Comparison of ENCODE assay signal across 22 cellular contexts in genomic region chr16:57202095-57202886, GRCh38. TPM values are rescaled to one million over a fixed set of nuclear protein-coding genes. Genes with fewer than 3 reads are reported as not detected.
DNase-seq lines count a peak whose midpoint lies in the region; ATAC-seq, FAIRE-seq and TF ChIP-seq lines count a peak whose summit lies in the region.
"Had no signal": no experiment of that assay in that cellular context is flagged by ENCODE, and none has a peak within 500 bp of the region (broad histone marks: within the 10 kb centered on the region; RNA-seq: fewer than 3 reads in every experiment).

No MANE protein-coding gene starts in this region.

- TF ChIP-seq CTCF in GM12865 (IDR thresholded peaks at IDR 0.05; ENCODE audit: insufficient read depth, low read depth, low read length, missing control alignments) (no peak), MM.1S (IDR thresholded peaks at IDR 0.05; ENCODE audit: low read length) (no peak), GM12878 (IDR thresholded peaks at IDR 0.05 in 2 of 3, conservative IDR thresholded peaks at IDR 0.05 in 1 of 3; ENCODE audit: control insufficient read depth in 2 of 3, extremely low read depth in 1 of 3, insufficient read depth in 1 of 3, low read depth in 3 of 3, low read length in 3 of 3) (no peak), progenitor cell of endocrine pancreas (IDR thresholded peaks at IDR 0.05; ENCODE audit: unreplicated experiment) (no peak)

- H2AFZ ChIP-seq in MM.1S (ENCODE audit: low read length) (no peak overlapping the region), GM12878 (ENCODE audit: control insufficient read depth, low read depth, low read length) (no peak overlapping the region)

- no peaks in the 10 kb centered on the region for H3K4me1 Mint-ChIP-seq in progenitor cell of endocrine pancreas (ENCODE audit: low read depth)
- H3K4me1 Mint-ChIP-seq: H9 had no signal

- WGBS in GM12878 (ENCODE audit: insufficient coverage, insufficient replicate concordance, low lambda C conversion rate, missing lambda C conversion rate) = 87% methylated on average over 7 of the region's 7 CpGs

- H3K4me3 ChIP-seq in GM12865 (ENCODE audit: low read depth, low read length) (no peak overlapping the region), MM.1S (ENCODE audit: low read length) (no peak overlapping the region), GM12878 (no peak overlapping the region)

- H3K27ac Mint-ChIP-seq in progenitor cell of endocrine pancreas = peak overlapping the region; percentile 77

- CTCF ChIA-PET in GM12878 (lab: Yijun Ruan, JAX) = interaction anchor here (0.6 kb wide), 1 partner anchor 260 kb away, joined by 3 read pairs; no protein-coding TSS in a partner anchor

- BruUV-seq in GM12878 (replicated peaks; lab: Mats Ljungman, UMichigan) = no TSS peak

- H3K9me3 ChIP-seq in MM.1S (replicated peaks; ENCODE audit: insufficient read depth, low read length) (no peaks in the 10 kb centered on the region), GM12878 (replicated peaks; ENCODE audit: control insufficient read depth, insufficient read depth, low read length) (no peaks in the 10 kb centered on the region)
- H3K9me3 ChIP-seq: BE2C had no signal

- POLR2A ChIA-PET in GM12878 (lab: Charles Lee) = no interaction called here

- H3K27me3 ChIP-seq in MM.1S (replicated peaks; ENCODE audit: insufficient read depth, low read length) = no peaks in the 10 kb centered on the region
- no peaks in the 10 kb centered on the region for H3K27me3 ChIP-seq in GM12878 (replicated peaks in 1 of 2; ENCODE audit: control insufficient read depth in 2 of 2, insufficient read depth in 2 of 2, low read length in 1 of 2)
- H3K27me3 ChIP-seq: BE2C had no signal

- H3K4me2 ChIP-seq in MM.1S (ENCODE audit: low read depth, low read length) (no peak overlapping the region), GM12878 (ENCODE audit: control insufficient read depth, insufficient read depth) (no peak overlapping the region)

- H3K9me2 ChIP-seq in MM.1S (replicated peaks; ENCODE audit: insufficient read depth, low read length) = no peaks in the 10 kb centered on the region

- intact Hi-C loops in GM12878 (cut with micrococcal nuclease; ENCODE audit: unreplicated experiment) = no loop called here

- in situ Hi-C loops in GM12878 (cut with MboI) = loop anchor here (25.0 kb wide), 1 partner anchor 1360 kb away; no protein-coding TSS in a partner anchor

- H3K9ac ChIP-seq in MM.1S (ENCODE audit: low read length) (no peak overlapping the region), GM12878 (ENCODE audit: control insufficient read depth, insufficient read depth, low read length) (no peak overlapping the region)

- RAD21 ChIA-PET in GM12878 (lab: Charles Lee; ENCODE audit: unreplicated experiment) = no interaction called here

- H3F3A ChIP-seq in MM.1S (ENCODE audit: insufficient read depth, low read length) = no peaks in the 10 kb centered on the region

- no peak for ATAC-seq in GM12878
- ATAC-seq: HepG2 had no signal

- H3K4me3 Mint-ChIP-seq in progenitor cell of endocrine pancreas (ENCODE audit: low read depth) = no peak overlapping the region
- H3K4me3 Mint-ChIP-seq: CD8-positive, alpha-beta memory T cell; H9; IgD-negative memory B cell had no signal

- H3K36me3 ChIP-seq in MM.1S (replicated peaks; ENCODE audit: insufficient read depth, low read length) (no peaks in the 10 kb centered on the region), GM12878 (ENCODE audit: control insufficient read depth in 2 of 2, insufficient read depth in 2 of 2, low read length in 1 of 2) (peaks cover 5 to 17% of the 10 kb centered on the region in 2 experiments; a peak in 3 of 4 replicates)

- peak; percentile 36 for DNase-seq in GM12865 (ENCODE audit: low read depth)
- DNase-seq in MM.1S = peak; percentile 11
- no peak for DNase-seq in GM12878 (ENCODE audit: low read depth, low spot score)
- DNase-seq in progenitor cell of endocrine pancreas (ENCODE audit: low spot score, unreplicated experiment) = no peak
- no peak for DNase-seq in NCI-H748 treated with DMSO at 0.1 percent for 48 hours (lab: John Stamatoyannopoulos, UW)
- DNase-seq in SW480 (ENCODE audit: low spot score) = no peak
- DNase-seq in hepatic stellate cell (ENCODE audit: low spot score) = no peak
- DNase-seq: ACHN; BE2C; C1 segment of cervical spinal cord; CD4-positive, CD25-positive, alpha-beta regulatory T cell; CD8-positive, alpha-beta memory T cell; COR-L47; DMS 273 treated with DMSO at 0.1 percent for 48 hours; DMS53; DND-41; EL; H9 had no signal

- H3K36me3 Mint-ChIP-seq in progenitor cell of endocrine pancreas (ENCODE audit: insufficient read depth) = peaks cover 11% of the 10 kb centered on the region
- H3K36me3 Mint-ChIP-seq: IgD-negative memory B cell had no signal

- no peak for TF ChIP-seq EP300 in GM12878 (IDR thresholded peaks at IDR 0.05; ENCODE audit: borderline replicate concordance in 1 of 2, control insufficient read depth in 1 of 2, low read depth in 2 of 2, low read length in 2 of 2)

- peaks cover 11% of the 10 kb centered on the region for H3K79me2 ChIP-seq in MM.1S (ENCODE audit: low read length)
- peaks cover under 1% of the 10 kb centered on the region for H3K79me2 ChIP-seq in GM12878 (ENCODE audit: control insufficient read depth, insufficient read depth, low read length)

- no peaks in the 10 kb centered on the region for H3K9me3 Mint-ChIP-seq in progenitor cell of endocrine pancreas (ENCODE audit: low read depth)
- H3K9me3 Mint-ChIP-seq: CD4-positive, CD25-positive, alpha-beta regulatory T cell; CD8-positive, alpha-beta memory T cell; IgD-negative memory B cell had no signal

- TF ChIP-seq RAD21 in GM12878 (IDR thresholded peaks at IDR 0.05; ENCODE audit: insufficient read depth, low read depth, low read length) = no peak

- H3K27ac ChIP-seq in MM.1S (ENCODE audit: low read length) (no peak overlapping the region), GM12878 (ENCODE audit: control insufficient read depth, insufficient read depth) (no peak overlapping the region)

- H4K20me1 ChIP-seq in MM.1S (ENCODE audit: insufficient read depth, low read length) (no peaks in the 10 kb centered on the region), GM12878 (ENCODE audit: control insufficient read depth, insufficient read depth) (0 out of 2 replicates have a peak, but pooled peaks cover 3% of the 10 kb centered on the region)

- no peaks in the 10 kb centered on the region for H3K27me3 Mint-ChIP-seq in progenitor cell of endocrine pancreas
- H3K27me3 Mint-ChIP-seq: CD4-positive, CD25-positive, alpha-beta regulatory T cell; CD8-positive, alpha-beta memory T cell; IgD-negative memory B cell had no signal

- FAIRE-seq in GM12878 (lab: Jason Lieb, UNC) = peak; percentile 69
- FAIRE-seq: A204.1, H1, HepG2 had no signal

- H3K4me1 ChIP-seq in MM.1S (ENCODE audit: low read length) (0 out of 2 replicates have a peak, but pooled peaks cover 3% of the 10 kb centered on the region), GM12878 (ENCODE audit: control insufficient read depth, insufficient read depth, low read length) (no peaks in the 10 kb centered on the region)

- TF ChIP-seq POLR2A in GM12878 (IDR thresholded peaks at IDR 0.05; ENCODE audit: low read depth, low read length) = no peak

- SMC1A ChIA-PET in GM12878 (lab: Charles Lee; ENCODE audit: uncharacterized antibody, unreplicated experiment) = interaction anchor here (1.0 kb wide), 1 partner anchor 30 kb away, joined by 3 read pairs; no protein-coding TSS in a partner anchor

RNA-seq across cellular contexts. Expression of gene RSPRY1, which starts 16.2 kb away (rescaled TPM):
- 126 and 145 TPM in 2 replicates for total RNA-seq in GM12878 (2013; cell fraction: nucleolus; rRNA removed)
- 35.0 and 37.5 TPM in 2 replicates for total RNA-seq in GM12878 (2014; rRNA removed)
- 41.2 and 44.8 TPM in 2 replicates for total RNA-seq in GM12878 (2014; rRNA removed; fragmentation: Illumina TruSeq; extraction: Trizol)
- 38.0 and 40.5 TPM in 2 replicates for total RNA-seq in GM12878 (2021)
- 26.3 TPM for polyA plus RNA-seq in GM12878 (2011; ENCODE audit: low read depth)
- polyA plus RNA-seq in GM12878 (2011; rRNA removed) = 47.7 and 50.8 TPM in 2 replicates
- polyA plus RNA-seq in GM12878 (2011; cell fraction: cytosol; rRNA removed) = 28.1 and 32.9 TPM in 2 replicates
- polyA plus RNA-seq in GM12878 (2011; cell fraction: nucleus; rRNA removed) = 33.1 and 59.7 TPM in 2 replicates
- polyA plus RNA-seq in GM12878 (2012) = 19.0 and 28.2 TPM in 2 replicates
- 41.8 and 47.7 TPM in 2 replicates for polyA plus RNA-seq in GM12878 (2014; fragmentation: Illumina TruSeq; extraction: Trizol)
- 10 to 100 TPM; 18.5 to 25.1 TPM for polyA plus RNA-seq in GM12878 (2014; fragmentation: Nextera tagmentation; extraction: Ambion mirVana)
- polyA plus RNA-seq in GM12878 (2014; rRNA removed) = 24.0 and 29.1 TPM in 2 replicates
- 10 to 100 TPM; 44.8 to 57.0 TPM for polyA plus RNA-seq in GM12878 (2016; fragmentation: Nextera tagmentation; extraction: Ambion mirVana)
- polyA minus RNA-seq in GM12878 (2011; rRNA and poly(A)+ RNA removed) = 82.9 and 86.9 TPM in 2 replicates
- polyA minus RNA-seq in GM12878 (2011; cell fraction: cytosol; rRNA and poly(A)+ RNA removed) = 26.6 and 31.1 TPM in 2 replicates
- polyA minus RNA-seq in GM12878 (2011; cell fraction: nucleus; rRNA and poly(A)+ RNA removed) = 41.8 and 66.1 TPM in 2 replicates
- total RNA-seq in progenitor cell of endocrine pancreas = 57.4 and 63.7 TPM in 2 replicates

RNA-seq across cellular contexts. Expression of gene PSME3IP1, which starts 16.5 kb away (rescaled TPM):
- total RNA-seq in GM12878 (2013; cell fraction: nucleolus; rRNA removed) = 80.2 and 90.1 TPM in 2 replicates
- total RNA-seq in GM12878 (2014; rRNA removed) = 67.9 and 82.1 TPM in 2 replicates
- total RNA-seq in GM12878 (2014; rRNA removed; fragmentation: Illumina TruSeq; extraction: Trizol) = 146 and 152 TPM in 2 replicates
- total RNA-seq in GM12878 (2021) = 101 and 104 TPM in 2 replicates
- polyA plus RNA-seq in GM12878 (2011; ENCODE audit: low read depth) = 51.7 TPM
- polyA plus RNA-seq in GM12878 (2011; rRNA removed) = 114 and 117 TPM in 2 replicates
- 134 and 137 TPM in 2 replicates for polyA plus RNA-seq in GM12878 (2011; cell fraction: cytosol; rRNA removed)
- 121 and 124 TPM in 2 replicates for polyA plus RNA-seq in GM12878 (2011; cell fraction: nucleus; rRNA removed)
- polyA plus RNA-seq in GM12878 (2012) = 70.8 and 73.8 TPM in 2 replicates
- polyA plus RNA-seq in GM12878 (2014; fragmentation: Illumina TruSeq; extraction: Trizol) = 174 and 180 TPM in 2 replicates
- polyA plus RNA-seq in GM12878 (2014; fragmentation: Nextera tagmentation; extraction: Ambion mirVana) = 10 to 100 TPM; 72.5 to 90.2 TPM
- 94.6 and 106 TPM in 2 replicates for polyA plus RNA-seq in GM12878 (2014; rRNA removed)
- 100 to 1,000 TPM; 135 to 143 TPM for polyA plus RNA-seq in GM12878 (2016; fragmentation: Nextera tagmentation; extraction: Ambion mirVana)
- polyA minus RNA-seq in GM12878 (2011; rRNA and poly(A)+ RNA removed) = 83.2 and 109 TPM in 2 replicates
- 33.0 and 36.1 TPM in 2 replicates for polyA minus RNA-seq in GM12878 (2011; cell fraction: cytosol; rRNA and poly(A)+ RNA removed)
- 22.6 and 36.0 TPM in 2 replicates for polyA minus RNA-seq in GM12878 (2011; cell fraction: nucleus; rRNA and poly(A)+ RNA removed)
- total RNA-seq in progenitor cell of endocrine pancreas = 101 and 115 TPM in 2 replicates

RNA-seq across cellular contexts. Expression of gene ARL2BP, which starts 42.8 kb away (rescaled TPM):
- 9.4 and 9.6 TPM in 2 replicates for total RNA-seq in GM12878 (2013; cell fraction: nucleolus; rRNA removed)
- total RNA-seq in GM12878 (2014; rRNA removed) (30.9 and 35.8 TPM in 2 replicates), GM12878 (2014; rRNA removed; fragmentation: Illumina TruSeq; extraction: Trizol) (26.3 and 27.4 TPM in 2 replicates), GM12878 (2021) (25.5 and 28.5 TPM in 2 replicates), progenitor cell of endocrine pancreas (40.7 and 43.0 TPM in 2 replicates)
- 17.5 TPM for polyA plus RNA-seq in GM12878 (2011; ENCODE audit: low read depth)
- polyA plus RNA-seq in GM12878 (2011; rRNA removed) (51.1 and 56.6 TPM in 2 replicates), GM12878 (2014; fragmentation: Illumina TruSeq; extraction: Trizol) (33.6 and 35.5 TPM in 2 replicates), GM12878 (2014; fragmentation: Nextera tagmentation; extraction: Ambion mirVana) (10 to 100 TPM; 12.5 to 20.5 TPM), GM12878 (2014; rRNA removed) (21.7 and 23.9 TPM in 2 replicates), GM12878 (2016; fragmentation: Nextera tagmentation; extraction: Ambion mirVana) (10 to 100 TPM; 44.2 to 50.9 TPM)
- polyA plus RNA-seq in GM12878 (2011; cell fraction: cytosol; rRNA removed) = 35.3 and 41.2 TPM in 2 replicates
- polyA plus RNA-seq in GM12878 (2011; cell fraction: nucleus; rRNA removed) = 17.4 and 18.8 TPM in 2 replicates
- polyA plus RNA-seq in GM12878 (2012) = 19.1 and 21.0 TPM in 2 replicates
- polyA minus RNA-seq in GM12878 (2011; rRNA and poly(A)+ RNA removed) = 24.3 and 31.6 TPM in 2 replicates
- polyA minus RNA-seq in GM12878 (2011; cell fraction: cytosol; rRNA and poly(A)+ RNA removed) = 12.7 and 22.0 TPM in 2 replicates
- 5.2 and 6.2 TPM in 2 replicates for polyA minus RNA-seq in GM12878 (2011; cell fraction: nucleus; rRNA and poly(A)+ RNA removed)

Comparison
In these comparisons a context has a peak if more than half of its experiments do, and no peak if none do; other contexts are left out.
1. DNase-seq: peak in GM12865 (single experiment) and MM.1S (single experiment); none in GM12878 (single experiment), progenitor cell of endocrine pancreas (single experiment), NCI-H748 treated with DMSO at 0.1 percent for 48 hours (single experiment), SW480 (single experiment) and hepatic stellate cell (single experiment).